In the genomic region with DNA sequence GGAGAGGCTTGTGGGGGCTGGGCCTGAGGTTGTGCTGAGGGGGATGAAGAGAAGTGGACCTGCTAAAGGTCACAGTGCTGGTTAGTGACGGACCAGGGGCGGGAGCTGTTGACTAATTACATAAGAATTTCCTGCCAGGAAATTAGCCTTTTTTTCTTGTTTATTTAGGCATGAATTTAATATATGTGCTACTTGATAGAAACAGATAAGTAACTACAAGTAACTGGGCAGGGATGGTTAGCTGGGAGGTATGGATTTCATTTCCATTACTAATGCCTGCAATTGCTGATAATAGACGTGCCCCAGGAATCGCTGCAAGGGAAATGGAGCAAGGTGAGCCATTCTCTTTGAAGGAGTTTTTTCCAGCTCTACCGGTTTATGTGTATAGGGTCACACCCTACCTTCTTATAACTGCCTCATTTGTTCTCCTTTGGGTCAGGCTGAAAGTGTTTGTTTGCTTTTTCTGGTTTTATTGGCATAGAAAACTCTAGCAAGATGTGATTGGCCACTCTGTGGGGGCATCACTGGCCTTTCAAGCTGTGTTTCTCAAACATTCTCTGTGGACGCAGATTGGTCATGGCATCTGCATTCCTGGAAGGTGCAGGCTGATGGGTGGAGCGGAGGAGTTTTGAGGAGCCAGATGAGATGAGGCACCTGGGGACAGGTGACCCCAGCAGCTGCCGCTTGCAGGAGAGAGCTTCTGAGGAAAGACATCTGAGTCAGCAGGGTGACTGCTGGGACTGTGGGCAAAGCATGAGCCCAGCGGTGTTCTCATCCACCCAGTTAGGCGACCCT, we compare ENCODE assay signal across 12 cellular contexts. TPM values are rescaled to one million over a fixed set of nuclear protein-coding genes. Genes with fewer than 3 reads are reported as not detected.
A peak's percentile ranks its signal among the peaks of the same experiment; 100 is the strongest.
DNase-seq lines count a peak whose midpoint lies in the region; ATAC-seq and TF ChIP-seq lines count a peak whose summit lies in the region.
"Had no signal": no experiment of that assay in that cellular context is flagged by ENCODE, and none has a peak within 500 bp of the region (broad histone marks: within the 10 kb centered on the region; RNA-seq: fewer than 3 reads in every experiment).

No MANE protein-coding gene starts in this region.

- H3K27ac Mint-ChIP-seq in Caco-2 (ENCODE audit: unreplicated experiment) = peak overlapping the region; percentile 97

- H3K27ac ChIP-seq in mucosa of rectum (ENCODE audit: low read depth in 2 of 2, low read length in 2 of 2) (peak overlapping the region; percentile 81 to 86), aorta (ENCODE audit: low read depth in 1 of 2, low read length in 2 of 2) (no peak overlapping the region)
- H3K27ac ChIP-seq: tibial nerve had no signal

- BruUV-seq in Caco-2 (replicated peaks; lab: Mats Ljungman, UMichigan) = no TSS peak

- no peaks in the 10 kb centered on the region for H3K27me3 ChIP-seq in Caco-2 (replicated peaks; ENCODE audit: control insufficient read depth, insufficient read depth, low read length)
- H3K27me3 ChIP-seq in MG63 = no peaks in the 10 kb centered on the region
- H3K27me3 ChIP-seq in mucosa of rectum (ENCODE audit: control insufficient read depth in 2 of 2, insufficient read depth in 2 of 2, low read length in 2 of 2) = no peaks in the 10 kb centered on the region
- no peaks in the 10 kb centered on the region for H3K27me3 ChIP-seq in aorta (ENCODE audit: control insufficient read depth in 1 of 2, insufficient read depth in 2 of 2, low read length in 1 of 2)
- H3K27me3 ChIP-seq: tibial nerve had no signal

- POLR2A ChIA-PET in Caco-2 (lab: Charles Lee) = interaction anchor here (0.5 to 2.2 kb wide), 15 partner anchors 11 to 497 kb away, joined by 3 to 31 read pairs (median 5); partner anchors contain the start of genes DDX47 and GPRC5A

- peak overlapping the region in 1 of 2 donors; percentile 23 for H3K9ac ChIP-seq in mucosa of rectum (ENCODE audit: low read depth in 1 of 2, low read length in 2 of 2)

- H3K4me1 ChIP-seq in Caco-2 = peaks cover 70% of the 10 kb centered on the region
- peaks cover 16 to 28% of the 10 kb centered on the region in 2 donors for H3K4me1 ChIP-seq in mucosa of rectum (ENCODE audit: control insufficient read depth in 2 of 2, insufficient read depth in 2 of 2, low read length in 2 of 2)
- H3K4me1 ChIP-seq in aorta (ENCODE audit: control insufficient read depth in 1 of 2, insufficient read depth in 2 of 2, low read length in 2 of 2) = no peaks in the 10 kb centered on the region
- H3K4me1 ChIP-seq: tibial nerve had no signal

- 78 to 79% methylated on average over 10 of the region's 10 CpGs for WGBS in aorta, 2 donors

- peaks cover 75% of the 10 kb centered on the region for H3K4me1 Mint-ChIP-seq in Caco-2 (ENCODE audit: low read depth, unreplicated experiment)

- H3K36me3 Mint-ChIP-seq in Caco-2 (ENCODE audit: insufficient read depth, unreplicated experiment) = peaks cover 19% of the 10 kb centered on the region

- TF ChIP-seq CTCF in Caco-2 (IDR thresholded peaks at IDR 0.05; ENCODE audit: insufficient read depth in 1 of 2, low read depth in 1 of 2, low read length in 1 of 2, severe bottlenecking in 1 of 2, unreplicated experiment in 1 of 2) = no peak

- ATAC-seq in aorta (ENCODE audit: low FRiP score) = no peak

- peak; percentile 94 to 98 for DNase-seq in Caco-2
- peak; percentile 41 for DNase-seq in MG63
- DNase-seq in dermis blood vessel endothelial cell = peak; percentile 84
- no peak for DNase-seq in MV-4-11 (lab: John Stamatoyannopoulos, UW)
- DNase-seq in aorta = no peak
- DNase-seq in OCI-M1 (lab: John Stamatoyannopoulos, UW) = no peak
- DNase-seq in COLO829 (ENCODE audit: low spot score) = no peak
- DNase-seq: activated CD4-positive, CD25-positive, alpha-beta regulatory T cell treated with anti-CD3 and anti-CD28 coated beads, Interleukin-2, amount 50 U/mL, for 72 hours; NCI-H1092; right cardiac atrium had no signal

- H3K9me3 ChIP-seq in Caco-2 = no peaks in the 10 kb centered on the region
- H3K9me3 ChIP-seq in MG63 = no peaks in the 10 kb centered on the region
- no peaks in the 10 kb centered on the region for H3K9me3 ChIP-seq in mucosa of rectum (ENCODE audit: control insufficient read depth in 2 of 2, low read length in 2 of 2)
- H3K9me3 ChIP-seq in aorta (ENCODE audit: control insufficient read depth, low read length) = no peaks in the 10 kb centered on the region
- H3K9me3 ChIP-seq: tibial nerve had no signal

- H3K4me3 ChIP-seq in Caco-2 (ENCODE audit: low read depth, low read length) (no peak overlapping the region), MG63 (no peak overlapping the region), mucosa of rectum (ENCODE audit: low read length in 2 of 2) (no peak overlapping the region), aorta (ENCODE audit: low read length in 2 of 2) (no peak overlapping the region)
- H3K4me3 ChIP-seq: tibial nerve had no signal

- no peaks in the 10 kb centered on the region for H3K9me3 Mint-ChIP-seq in Caco-2 (ENCODE audit: unreplicated experiment)

- H3K27me3 Mint-ChIP-seq in Caco-2 (ENCODE audit: insufficient read depth, unreplicated experiment) = no peaks in the 10 kb centered on the region

- intact Hi-C loops in Caco-2 (cut with micrococcal nuclease; ENCODE audit: unreplicated experiment) = loop anchor here (1.0 kb wide), 6 partner anchors 11 to 59 kb away; partner anchors contain the start of gene DDX47
- intact Hi-C loops in aorta (cut with DNase I) = no loop called here

- H3K4me3 Mint-ChIP-seq in Caco-2 (ENCODE audit: unreplicated experiment) = peak overlapping the region; percentile 60

- H3K36me3 ChIP-seq in Caco-2 (ENCODE audit: control insufficient read depth, insufficient read depth, low read length) (no peaks in the 10 kb centered on the region), MG63 (peaks cover 16% of the 10 kb centered on the region), mucosa of rectum (ENCODE audit: control insufficient read depth in 2 of 2, insufficient read depth in 2 of 2, low read length in 2 of 2) (no peaks in the 10 kb centered on the region), aorta (ENCODE audit: control insufficient read depth in 1 of 2, insufficient read depth in 2 of 2, low read length in 1 of 2) (no peaks in the 10 kb centered on the region)
- H3K36me3 ChIP-seq: tibial nerve had no signal

- CTCF ChIA-PET in Caco-2 (lab: Charles Lee) = interaction anchor here (0.7 to 1.9 kb wide), 6 partner anchors 10 to 340 kb away, joined by 3 to 21 read pairs (median 7); partner anchors contain the start of gene GPRC5A

RNA-seq across cellular contexts. Expression of gene GPRC5A, which starts 19.0 kb away (rescaled TPM):
- total RNA-seq in Caco-2 (2022) (73.9 and 99.7 TPM in 2 replicates), dermis blood vessel endothelial cell (3.2 and 10.7 TPM in 2 replicates), aorta (10 to 100 TPM; 36.6 to 86.0 TPM)
- total RNA-seq in MG63 (2014; rRNA removed; shearing (Covaris generic); ENCODE audit: low replicate concordance) = 11.0 and 24.5 TPM in 2 replicates
- polyA plus RNA-seq in aorta = 1 to 10 TPM; 4.6 to 8.4 TPM

RNA-seq across cellular contexts. Expression of gene DDX47, which starts 59.2 kb away (rescaled TPM):
- total RNA-seq in Caco-2 (2022) (121 and 138 TPM in 2 replicates), dermis blood vessel endothelial cell (83.0 and 87.7 TPM in 2 replicates), aorta (10 to 100 TPM; 42.8 to 46.0 TPM)
- 105 and 122 TPM in 2 replicates for total RNA-seq in MG63 (2014; rRNA removed; shearing (Covaris generic); ENCODE audit: low replicate concordance)
- 10 to 100 TPM; 23.8 to 40.6 TPM for polyA plus RNA-seq in aorta

Comparison
In these comparisons a context has a peak if more than half of its experiments do, and no peak if none do; other contexts are left out.
1. DNase-seq: peak in Caco-2 (2 of 2), MG63 (single experiment) and dermis blood vessel endothelial cell (single experiment); none in MV-4-11 (single experiment), aorta (0 of 2), OCI-M1 (single experiment) and COLO829 (single experiment).
2. H3K27ac ChIP-seq: peak in mucosa of rectum (2 of 2); none in aorta (0 of 2).